In genomic region chr12:48677782-48678181, GRCh38 we compare ENCODE assay signal across 14 cellular contexts. TPM values are rescaled to one million over a fixed set of nuclear protein-coding genes. Genes with fewer than 3 reads are reported as not detected.
DNase-seq lines count a peak whose midpoint lies in the region; ATAC-seq, FAIRE-seq and TF ChIP-seq lines count a peak whose summit lies in the region.
"Had no signal": no experiment of that assay in that cellular context is flagged by ENCODE, and none has a peak within 500 bp of the region (broad histone marks: within the 10 kb centered on the region; RNA-seq: fewer than 3 reads in every experiment).

No MANE protein-coding gene starts in this region.

- WGBS in small intestine, 3 donors: 65 to 87% (median 70%) methylated on average over 3 of the region's 3 CpGs

- peaks cover 19 to 67% of the 10 kb centered on the region in 2 donors for H3K36me3 Mint-ChIP-seq in CD4-positive, alpha-beta memory T cell
- H3K36me3 Mint-ChIP-seq in IgD-negative memory B cell: peaks cover 1% of the 10 kb centered on the region
- H3K36me3 Mint-ChIP-seq in nephron (ENCODE audit: low read depth): peaks cover 61% of the 10 kb centered on the region

- no peak overlapping the region for H3K9ac ChIP-seq in adipocyte (ENCODE audit: low read length)

- H3K27ac ChIP-seq in CD4-positive, alpha-beta memory T cell (ENCODE audit: low read depth, low read length): no peak overlapping the region
- no peak overlapping the region for H3K27ac ChIP-seq in lower lobe of right lung
- H3K27ac ChIP-seq in small intestine (ENCODE audit: low read depth in 1 of 2, low read length in 1 of 2): no peak overlapping the region
- H3K27ac ChIP-seq: brain microvascular endothelial cell had no signal

- POLR2A ChIA-PET in CD4-positive, alpha-beta memory T cell (lab: Charles Lee; ENCODE audit: partially characterized antibody): interaction anchor here (1.5 kb wide), 1 partner anchor 12 kb away, joined by 3 read pairs; no protein-coding TSS in a partner anchor

- CTCF ChIA-PET in CD4-positive, alpha-beta memory T cell (lab: Charles Lee; ENCODE audit: partially characterized antibody): no interaction called here

- no peak for DNase-seq in CD4-positive, alpha-beta memory T cell
- DNase-seq in adipocyte (ENCODE audit: low read depth): no peak
- DNase-seq in RKO (ENCODE audit: low spot score): no peak
- DNase-seq in lower lobe of right lung: no peak
- no peak for DNase-seq in small intestine
- DNase-seq: activated CD4-positive, alpha-beta T cell treated with anti-CD3 and anti-CD28 coated beads for 4 hours; brain microvascular endothelial cell; DMS 273 treated with DMSO at 0.1 percent for 48 hours; kidney glomerular epithelial cell; NCI-H2107; occipital lobe; stimulated activated CD4-positive, alpha-beta T cell treated with anti-CD3 and anti-CD28 coated beads, Interleukin-2, amount 100 ng/mL, for 48 hours had no signal

- intact Hi-C loops in CD4-positive, alpha-beta memory T cell (cut with micrococcal nuclease): no loop called here
- intact Hi-C loops in lower lobe of right lung (cut with DNase I): no loop called here

- peak overlapping the region; percentile 52 to 91 (median 78) for H3K4me3 Mint-ChIP-seq in CD4-positive, alpha-beta memory T cell
- H3K4me3 Mint-ChIP-seq in IgD-negative memory B cell (peak overlapping the region in 3 of 4 donors; percentile 6 to 49 (median 48)), nephron (peak overlapping the region; percentile 6 to 72 (median 52))

- peaks cover 33% of the 10 kb centered on the region for H3K36me3 ChIP-seq in CD4-positive, alpha-beta memory T cell (ENCODE audit: insufficient read depth, low read length)
- peaks cover 66% of the 10 kb centered on the region for H3K36me3 ChIP-seq in adipocyte (ENCODE audit: control insufficient read depth, insufficient read depth, low read length, severe bottlenecking)
- H3K36me3 ChIP-seq in lower lobe of right lung: peaks cover 68% of the 10 kb centered on the region
- H3K36me3 ChIP-seq in small intestine (ENCODE audit: control insufficient read depth in 2 of 2, insufficient read depth in 2 of 2, low read length in 2 of 2): peaks cover 5 to 6% of the 10 kb centered on the region in 2 donors

- TF ChIP-seq CTCF in nephron (IDR thresholded peaks at IDR 0.05; ENCODE audit: unreplicated experiment in 3 of 3): no peak
- no peak for TF ChIP-seq CTCF in lower lobe of right lung (IDR thresholded peaks at IDR 0.05)

- H3K27ac Mint-ChIP-seq in CD4-positive, alpha-beta memory T cell: peak overlapping the region in 5 of 7 donors; percentile 19 to 70 (median 33)
- H3K27ac Mint-ChIP-seq in IgD-negative memory B cell (peak overlapping the region in 2 of 3 donors; percentile 15 to 87), nephron (peak overlapping the region in 1 of 3 experiments; percentile 42)

- peaks cover 57% of the 10 kb centered on the region for H3K4me1 ChIP-seq in CD4-positive, alpha-beta memory T cell (ENCODE audit: insufficient read depth, low read length)
- H3K4me1 ChIP-seq in adipocyte (ENCODE audit: control insufficient read depth, insufficient read depth, low read length): peaks cover 41% of the 10 kb centered on the region
- H3K4me1 ChIP-seq in lower lobe of right lung: peaks cover 56% of the 10 kb centered on the region
- H3K4me1 ChIP-seq in small intestine (ENCODE audit: control insufficient read depth in 2 of 2, insufficient read depth in 1 of 2, low read depth in 1 of 2, low read length in 1 of 2): peaks cover 2 to 19% of the 10 kb centered on the region in 2 donors

- FAIRE-seq in small intestine (lab: Jason Lieb, UNC): no peak

- H3K27me3 ChIP-seq in CD4-positive, alpha-beta memory T cell (ENCODE audit: insufficient read depth, low read length): no peaks in the 10 kb centered on the region
- H3K27me3 ChIP-seq in adipocyte (replicated peaks; ENCODE audit: control insufficient read depth, insufficient read depth, low read length) (no peaks in the 10 kb centered on the region), lower lobe of right lung (ENCODE audit: low read depth) (no peaks in the 10 kb centered on the region), small intestine (ENCODE audit: control insufficient read depth in 2 of 2, insufficient read depth in 2 of 2, low read length in 2 of 2) (no peaks in the 10 kb centered on the region)
- H3K27me3 ChIP-seq: brain microvascular endothelial cell had no signal

- no peak overlapping the region for H3K4me3 ChIP-seq in CD4-positive, alpha-beta memory T cell (ENCODE audit: low read length in 2 of 2)
- H3K4me3 ChIP-seq in adipocyte (ENCODE audit: low read length) (peak overlapping the region; percentile 92), lower lobe of right lung (no peak overlapping the region), small intestine (ENCODE audit: low read depth in 1 of 2, low read length in 2 of 2) (peak overlapping the region in 1 of 2 donors; percentile 14)

- no peaks in the 10 kb centered on the region for H3K9me3 ChIP-seq in CD4-positive, alpha-beta memory T cell (ENCODE audit: control insufficient read depth in 1 of 2, low read length in 2 of 2)
- no peaks in the 10 kb centered on the region for H3K9me3 ChIP-seq in adipocyte (ENCODE audit: control insufficient read depth, low read length)
- H3K9me3 ChIP-seq in lower lobe of right lung: no peaks in the 10 kb centered on the region
- H3K9me3 ChIP-seq in small intestine (ENCODE audit: control insufficient read depth, low read depth): no peaks in the 10 kb centered on the region

- H3K4me1 Mint-ChIP-seq in CD4-positive, alpha-beta memory T cell: peaks cover 39 to 67% (median 50%) of the 10 kb centered on the region in 4 donors
- H3K4me1 Mint-ChIP-seq in IgD-negative memory B cell (peaks cover 30 to 39% (median 35%) of the 10 kb centered on the region in 3 donors), nephron (peaks cover 35% of the 10 kb centered on the region)

- no peaks in the 10 kb centered on the region for H3K9me3 Mint-ChIP-seq in CD4-positive, alpha-beta memory T cell
- no peaks in the 10 kb centered on the region for H3K9me3 Mint-ChIP-seq in IgD-negative memory B cell
- H3K9me3 Mint-ChIP-seq in nephron: no peaks in the 10 kb centered on the region

- no peaks in the 10 kb centered on the region for H3K27me3 Mint-ChIP-seq in CD4-positive, alpha-beta memory T cell
- no peaks in the 10 kb centered on the region for H3K27me3 Mint-ChIP-seq in IgD-negative memory B cell
- no peaks in the 10 kb centered on the region for H3K27me3 Mint-ChIP-seq in nephron (ENCODE audit: low read depth)

- no peak for ATAC-seq in lower lobe of right lung

RNA-seq across cellular contexts. Expression of gene KANSL2, which starts 4.3 kb away (rescaled TPM):
- total RNA-seq in CD4-positive, alpha-beta memory T cell: 10 to 100 TPM; 64.4 to 66.8 TPM
- polyA plus RNA-seq in CD4-positive, alpha-beta memory T cell: 10 to 100 TPM; 32.7 to 47.4 TPM
- polyA plus RNA-seq in IgD-negative memory B cell (47.8 TPM), small intestine (10 to 100 TPM; 23.5 to 28.9 (median 28.1) TPM)
- total RNA-seq in lower lobe of right lung: 38.3 TPM

RNA-seq across cellular contexts. Expression of gene CCNT1, which starts 38.7 kb away (rescaled TPM):
- total RNA-seq in CD4-positive, alpha-beta memory T cell: 10 to 100 TPM; 67.0 to 69.5 TPM
- polyA plus RNA-seq in CD4-positive, alpha-beta memory T cell: 10 to 100 TPM in 1 of 2 donors, 1 to 10 TPM in 1; 5.8 to 14.0 TPM
- 14.9 TPM for polyA plus RNA-seq in IgD-negative memory B cell
- total RNA-seq in lower lobe of right lung: 34.1 TPM
- polyA plus RNA-seq in small intestine: 1 to 10 TPM; 3.0 to 5.4 (median 4.7) TPM
